1 cellular context compared by ENCODE assay signal in the genomic region with DNA sequence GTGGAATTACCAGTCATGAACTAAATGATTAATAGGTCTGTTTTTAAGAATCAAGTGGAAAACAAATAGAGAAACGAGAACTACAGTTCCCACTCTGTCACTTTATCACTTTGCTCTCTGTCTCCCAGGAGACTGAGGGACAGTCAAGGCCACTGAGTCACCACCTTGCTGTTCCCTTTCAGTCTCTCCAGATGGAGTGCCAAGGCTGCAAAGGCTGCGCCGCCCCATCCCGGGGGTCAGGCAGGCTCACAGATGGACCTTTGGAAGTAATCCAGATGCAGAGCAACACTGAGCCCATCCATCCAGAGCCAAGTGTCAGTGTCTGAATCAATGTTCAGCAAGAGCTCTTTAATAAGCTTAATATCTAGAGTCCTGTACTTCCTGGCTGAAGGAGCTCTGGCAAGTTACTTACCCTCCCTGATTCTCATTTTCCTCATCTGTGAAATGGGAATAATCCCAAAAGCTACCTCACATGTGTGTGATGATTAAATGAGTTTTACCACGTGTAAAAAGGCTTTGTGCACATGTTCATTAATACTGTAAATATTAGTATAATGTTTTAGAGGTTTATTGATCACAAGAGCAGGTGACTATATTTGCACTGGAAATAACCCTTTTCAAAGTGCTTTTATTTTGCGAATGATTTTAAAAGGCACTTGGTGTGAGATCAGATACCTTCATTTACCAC.
TF ChIP-seq lines count a peak whose summit lies in the region.

No MANE protein-coding gene starts in this region.

TF ChIP-seq in WTC11, 78 proteins besides CTCF, POLR2A, EP300 and RAD21 (continued from another document):
- TF ChIP-seq, protein P1, sequence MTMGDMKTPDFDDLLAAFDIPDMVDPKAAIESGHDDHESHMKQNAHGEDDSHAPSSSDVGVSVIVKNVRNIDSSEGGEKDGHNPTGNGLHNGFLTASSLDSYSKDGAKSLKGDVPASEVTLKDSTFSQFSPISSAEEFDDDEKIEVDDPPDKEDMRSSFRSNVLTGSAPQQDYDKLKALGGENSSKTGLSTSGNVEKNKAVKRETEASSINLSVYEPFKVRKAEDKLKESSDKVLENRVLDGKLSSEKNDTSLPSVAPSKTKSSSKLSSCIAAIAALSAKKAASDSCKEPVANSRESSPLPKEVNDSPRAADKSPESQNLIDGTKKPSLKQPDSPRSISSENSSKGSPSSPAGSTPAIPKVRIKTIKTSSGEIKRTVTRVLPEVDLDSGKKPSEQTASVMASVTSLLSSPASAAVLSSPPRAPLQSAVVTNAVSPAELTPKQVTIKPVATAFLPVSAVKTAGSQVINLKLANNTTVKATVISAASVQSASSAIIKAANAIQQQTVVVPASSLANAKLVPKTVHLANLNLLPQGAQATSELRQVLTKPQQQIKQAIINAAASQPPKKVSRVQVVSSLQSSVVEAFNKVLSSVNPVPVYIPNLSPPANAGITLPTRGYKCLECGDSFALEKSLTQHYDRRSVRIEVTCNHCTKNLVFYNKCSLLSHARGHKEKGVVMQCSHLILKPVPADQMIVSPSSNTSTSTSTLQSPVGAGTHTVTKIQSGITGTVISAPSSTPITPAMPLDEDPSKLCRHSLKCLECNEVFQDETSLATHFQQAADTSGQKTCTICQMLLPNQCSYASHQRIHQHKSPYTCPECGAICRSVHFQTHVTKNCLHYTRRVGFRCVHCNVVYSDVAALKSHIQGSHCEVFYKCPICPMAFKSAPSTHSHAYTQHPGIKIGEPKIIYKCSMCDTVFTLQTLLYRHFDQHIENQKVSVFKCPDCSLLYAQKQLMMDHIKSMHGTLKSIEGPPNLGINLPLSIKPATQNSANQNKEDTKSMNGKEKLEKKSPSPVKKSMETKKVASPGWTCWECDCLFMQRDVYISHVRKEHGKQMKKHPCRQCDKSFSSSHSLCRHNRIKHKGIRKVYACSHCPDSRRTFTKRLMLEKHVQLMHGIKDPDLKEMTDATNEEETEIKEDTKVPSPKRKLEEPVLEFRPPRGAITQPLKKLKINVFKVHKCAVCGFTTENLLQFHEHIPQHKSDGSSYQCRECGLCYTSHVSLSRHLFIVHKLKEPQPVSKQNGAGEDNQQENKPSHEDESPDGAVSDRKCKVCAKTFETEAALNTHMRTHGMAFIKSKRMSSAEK (CRISPR knock-in tag; IDR thresholded peaks at IDR 0.05; ENCODE audit: borderline replicate concordance), result no peak
- TF ChIP-seq KAT7 (CRISPR knock-in tag; IDR thresholded peaks at IDR 0.05; ENCODE audit: borderline replicate concordance) (no peak), MYBL2 (CRISPR knock-in tag; IDR thresholded peaks at IDR 0.05) (no peak), SOX15 (CRISPR knock-in tag; IDR thresholded peaks at IDR 0.05) (no peak)
- TF ChIP-seq, protein P2, sequence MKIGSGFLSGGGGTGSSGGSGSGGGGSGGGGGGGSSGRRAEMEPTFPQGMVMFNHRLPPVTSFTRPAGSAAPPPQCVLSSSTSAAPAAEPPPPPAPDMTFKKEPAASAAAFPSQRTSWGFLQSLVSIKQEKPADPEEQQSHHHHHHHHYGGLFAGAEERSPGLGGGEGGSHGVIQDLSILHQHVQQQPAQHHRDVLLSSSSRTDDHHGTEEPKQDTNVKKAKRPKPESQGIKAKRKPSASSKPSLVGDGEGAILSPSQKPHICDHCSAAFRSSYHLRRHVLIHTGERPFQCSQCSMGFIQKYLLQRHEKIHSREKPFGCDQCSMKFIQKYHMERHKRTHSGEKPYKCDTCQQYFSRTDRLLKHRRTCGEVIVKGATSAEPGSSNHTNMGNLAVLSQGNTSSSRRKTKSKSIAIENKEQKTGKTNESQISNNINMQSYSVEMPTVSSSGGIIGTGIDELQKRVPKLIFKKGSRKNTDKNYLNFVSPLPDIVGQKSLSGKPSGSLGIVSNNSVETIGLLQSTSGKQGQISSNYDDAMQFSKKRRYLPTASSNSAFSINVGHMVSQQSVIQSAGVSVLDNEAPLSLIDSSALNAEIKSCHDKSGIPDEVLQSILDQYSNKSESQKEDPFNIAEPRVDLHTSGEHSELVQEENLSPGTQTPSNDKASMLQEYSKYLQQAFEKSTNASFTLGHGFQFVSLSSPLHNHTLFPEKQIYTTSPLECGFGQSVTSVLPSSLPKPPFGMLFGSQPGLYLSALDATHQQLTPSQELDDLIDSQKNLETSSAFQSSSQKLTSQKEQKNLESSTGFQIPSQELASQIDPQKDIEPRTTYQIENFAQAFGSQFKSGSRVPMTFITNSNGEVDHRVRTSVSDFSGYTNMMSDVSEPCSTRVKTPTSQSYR (CRISPR knock-in tag; IDR thresholded peaks at IDR 0.05), result no peak
